In genomic region chr5:78843436-78843835, GRCh38 we compare ENCODE assay signal across 20 cellular contexts.
DNase-seq lines count a peak whose midpoint lies in the region; ATAC-seq, FAIRE-seq and TF ChIP-seq lines count a peak whose summit lies in the region.
"Had no signal": no experiment of that assay in that cellular context is flagged by ENCODE, and none has a peak within 500 bp of the region (broad histone marks: within the 10 kb centered on the region; RNA-seq: fewer than 3 reads in every experiment).

No MANE protein-coding gene starts in this region.

- H3K9ac ChIP-seq in HepG2 (ENCODE audit: insufficient read depth, low read depth, low read length) (no peak overlapping the region), adipocyte (ENCODE audit: low read length) (no peak overlapping the region)
- H3K9ac ChIP-seq: BLaER1 treated with 17β-estradiol and CSF1 and Interleukin-3, amounts not matched to agents 10 nM and 100 nM; GM23248 had no signal

- H3K27me3 Mint-ChIP-seq in activated T-cell treated with anti-CD3 and anti-CD28 coated beads, Interleukin-2, amount 50 U/mL, for 4 hours (ENCODE audit: low read depth): no peaks in the 10 kb centered on the region
- H3K27me3 Mint-ChIP-seq: B cell, IgD-negative memory B cell had no signal

- H3K4me1 Mint-ChIP-seq in activated T-cell treated with anti-CD3 and anti-CD28 coated beads, Interleukin-2, amount 50 U/mL, for 4 hours (ENCODE audit: low read depth): no peaks in the 10 kb centered on the region

- TF ChIP-seq RAD21 in HepG2 (CRISPR knock-in tag; IDR thresholded peaks at IDR 0.05): no peak

- H4K20me1 ChIP-seq in HepG2 (ENCODE audit: insufficient read depth, low read length): no peaks in the 10 kb centered on the region
- H4K20me1 ChIP-seq: BLaER1 treated with 17β-estradiol and CSF1 and Interleukin-3, amounts not matched to agents 10 nM and 100 nM had no signal

- H3K4me1 ChIP-seq in HepG2 (ENCODE audit: insufficient read depth, low read length): no peaks in the 10 kb centered on the region
- no peaks in the 10 kb centered on the region for H3K4me1 ChIP-seq in right lobe of liver
- H3K4me1 ChIP-seq in adipocyte (ENCODE audit: control insufficient read depth, insufficient read depth, low read length): peaks cover 8% of the 10 kb centered on the region
- H3K4me1 ChIP-seq: HAP-1 had no signal

- H3K36me3 ChIP-seq in HepG2 (replicated peaks in 1 of 2; ENCODE audit: control insufficient read depth in 1 of 2, insufficient read depth in 2 of 2, low read length in 2 of 2): peaks cover 7 to 23% of the 10 kb centered on the region in 2 experiments; a peak in 4 of 5 replicates
- no peaks in the 10 kb centered on the region for H3K36me3 ChIP-seq in right lobe of liver
- H3K36me3 ChIP-seq in adipocyte (ENCODE audit: control insufficient read depth, insufficient read depth, low read length, severe bottlenecking): no peaks in the 10 kb centered on the region
- H3K36me3 ChIP-seq: HAP-1 had no signal

- H3K79me2 ChIP-seq in HepG2 (ENCODE audit: insufficient read depth, low read length): no peaks in the 10 kb centered on the region

- DNase-seq in HepG2 (ENCODE audit: low spot score) (no peak), right lobe of liver (no peak), adipocyte (ENCODE audit: low read depth) (peak; percentile 26), fibroblast of peridontal ligament (ENCODE audit: extremely low read depth) (peak; percentile 18)
- DNase-seq in activated T-cell treated with anti-CD3 and anti-CD28 coated beads, Interleukin-2, amount 50 U/mL, for 4 hours: no peak
- DNase-seq: 8988T; Calu3; CD8-positive, alpha-beta T cell; DMS79 treated with DMSO at 0.1 percent for 48 hours; EL; GM23248 had no signal

- ATAC-seq in HepG2 (no peak), right lobe of liver (no peak), GM18505 (IDR thresholded peaks at IDR 0.05; ENCODE audit: unreplicated experiment) (no peak), SK-N-SH treated with all-trans-retinoic acid at 6 μM for 48 hours (no peak)
- no peak for ATAC-seq in activated T-cell treated with anti-CD3 and anti-CD28 coated beads, Interleukin-2, amount 50 U/mL, for 4 hours
- ATAC-seq: CD8-positive, alpha-beta T cell had no signal

- H3K9me3 ChIP-seq in HepG2 (ENCODE audit: low read length) (no peaks in the 10 kb centered on the region), right lobe of liver (no peaks in the 10 kb centered on the region), adipocyte (ENCODE audit: control insufficient read depth, low read length) (no peaks in the 10 kb centered on the region)
- H3K9me3 ChIP-seq: HAP-1 had no signal

- no peak overlapping the region for H3K4me3 Mint-ChIP-seq in activated T-cell treated with anti-CD3 and anti-CD28 coated beads, Interleukin-2, amount 50 U/mL, for 4 hours
- H3K4me3 Mint-ChIP-seq: B cell; CD8-positive, alpha-beta T cell had no signal

- TF ChIP-seq POLR2A in HepG2 (IDR thresholded peaks at IDR 0.05; ENCODE audit: insufficient read depth in 1 of 2, low read depth in 2 of 2, low read length in 2 of 2) (no peak), right lobe of liver (IDR thresholded peaks at IDR 0.05) (no peak), GM18505 (IDR thresholded peaks at IDR 0.05; ENCODE audit: borderline replicate concordance, extremely low read depth, insufficient read depth, insufficient read length) (no peak)

- TF ChIP-seq CTCF in HepG2 (CRISPR knock-in tag; IDR thresholded peaks at IDR 0.05) (no peak), right lobe of liver (IDR thresholded peaks at IDR 0.05) (no peak)

- peaks cover 4% of the 10 kb centered on the region for H3K9me3 Mint-ChIP-seq in activated T-cell treated with anti-CD3 and anti-CD28 coated beads, Interleukin-2, amount 50 U/mL, for 4 hours

- intact Hi-C loops in HepG2 (cut with micrococcal nuclease; ENCODE audit: unreplicated experiment): no loop called here
- intact Hi-C loops in right lobe of liver (cut with DNase I): no loop called here

- TF ChIP-seq EP300 in HepG2 (IDR thresholded peaks at IDR 0.05; ENCODE audit: low read depth in 2 of 2, low read length in 2 of 2) (no peak), HepG2 (CRISPR knock-in tag; IDR thresholded peaks at IDR 0.05; ENCODE audit: borderline replicate concordance) (no peak)

- H3K27ac ChIP-seq in HepG2 (ENCODE audit: extremely low read length, insufficient read depth, low read length) (no peak overlapping the region), right lobe of liver (no peak overlapping the region)
- H3K27ac ChIP-seq: BLaER1 treated with 17β-estradiol and CSF1 and Interleukin-3, amounts not matched to agents 10 nM and 100 nM; GM23248; HL-60 had no signal

- in situ Hi-C loops in HepG2 (cut with HindIII; ENCODE audit: extremely low pct_ligation_motif_present, low pct_unique_long_range_greater_than_20kb): no loop called here

- H2AFZ ChIP-seq in HepG2 (ENCODE audit: low read length): no peak overlapping the region
- H2AFZ ChIP-seq: GM23248 had no signal

- FAIRE-seq in HepG2 (lab: Jason Lieb, UNC): no peak
- FAIRE-seq: GM12891, GM18507 had no signal

- no TSS peak for BruUV-seq in HepG2 (replicated peaks; lab: Mats Ljungman, UMichigan)

- no peak overlapping the region for H3K4me2 ChIP-seq in HepG2 (ENCODE audit: low read depth, low read length)

- H3K27me3 ChIP-seq in HepG2 (ENCODE audit: control insufficient read depth in 1 of 2, insufficient read depth in 2 of 2, low read length in 2 of 2) (no peaks in the 10 kb centered on the region), right lobe of liver (no peaks in the 10 kb centered on the region), adipocyte (replicated peaks; ENCODE audit: control insufficient read depth, insufficient read depth, low read length) (no peaks in the 10 kb centered on the region)
- H3K27me3 ChIP-seq: BLaER1 treated with 17β-estradiol and CSF1 and Interleukin-3, amounts not matched to agents 10 nM and 100 nM had no signal

- H3K4me3 ChIP-seq in HepG2 (replicated peaks in 1 of 3; ENCODE audit: insufficient read depth in 1 of 3, low read depth in 2 of 3, low read length in 3 of 3) (no peak overlapping the region), right lobe of liver (no peak overlapping the region), adipocyte (ENCODE audit: low read length) (peak overlapping the region; percentile 25)
- H3K4me3 ChIP-seq: BLaER1 treated with 17β-estradiol and CSF1 and Interleukin-3, amounts not matched to agents 10 nM and 100 nM; GM23248; HAP-1 had no signal

- peaks cover 8% of the 10 kb centered on the region for H3K36me3 Mint-ChIP-seq in activated T-cell treated with anti-CD3 and anti-CD28 coated beads, Interleukin-2, amount 50 U/mL, for 4 hours (ENCODE audit: insufficient read depth)

- CTCF ChIA-PET in HepG2 (lab: Yijun Ruan, JAX; ENCODE audit: low intra/inter-chr PET ratio, low total read pairs): no interaction called here

- POLR2A ChIA-PET in HepG2 (lab: Yijun Ruan, JAX): no interaction called here

- 97% methylated on average over 1 of the region's 1 CpG for WGBS in HepG2 (ENCODE audit: low lambda C conversion rate)
- 95% methylated on average over 1 of the region's 1 CpG for WGBS in right lobe of liver (ENCODE audit: insufficient coverage, low coverage, low lambda C conversion rate, missing lambda C conversion rate)

TF ChIP-seq in HepG2, 621 proteins besides CTCF, POLR2A, EP300 and RAD21:
- TF ChIP-seq TSC22D2 (CRISPR knock-in tag; IDR thresholded peaks at IDR 0.05; ENCODE audit: borderline replicate concordance) (no peak), CEBPB (IDR thresholded peaks at IDR 0.05; ENCODE audit: borderline replicate concordance, low read depth, low read length) (peak; percentile 22; the same call in 1 of the 2 replicates), MAF1 (CRISPR knock-in tag; IDR thresholded peaks at IDR 0.05; ENCODE audit: borderline replicate concordance) (no peak)

TF ChIP-seq in SK-N-SH treated with all-trans-retinoic acid at 6 μM for 48 hours, 23 proteins besides CTCF, POLR2A, EP300 and RAD21:
- TF ChIP-seq ZNF565 (CRISPR knock-in tag; conservative IDR thresholded peaks at IDR 0.05; ENCODE audit: low read depth): no peak
- no peak for TF ChIP-seq ZFP3 (CRISPR knock-in tag; IDR thresholded peaks at IDR 0.05)
- TF ChIP-seq GLIS3 (CRISPR knock-in tag; IDR thresholded peaks at IDR 0.05): no peak

Comparison
In these comparisons a context has a peak if more than half of its experiments do, and no peak if none do; other contexts are left out.
1. DNase-seq: peak in adipocyte (single experiment) and fibroblast of peridontal ligament (single experiment); none in HepG2 (single experiment), right lobe of liver (0 of 3) and activated T-cell treated with anti-CD3 and anti-CD28 coated beads, Interleukin-2, amount 50 U/mL, for 4 hours (single experiment).